Comparison of ENCODE assay signal across 9 cellular contexts in genomic region chr2:44479127-44479887, GRCh38.
DNase-seq lines count a peak whose midpoint lies in the region; ATAC-seq and TF ChIP-seq lines count a peak whose summit lies in the region.
"Had no signal": no experiment of that assay in that cellular context is flagged by ENCODE, and none has a peak within 500 bp of the region (broad histone marks: within the 10 kb centered on the region; RNA-seq: fewer than 3 reads in every experiment).

No MANE protein-coding gene starts in this region.

- WGBS in adrenal gland, 4 donors, result 20 to 23% (median 21%) methylated on average over 5 of the region's 5 CpGs

- H3K36me3 ChIP-seq in HEK293 (ENCODE audit: control insufficient read depth in 2 of 2, insufficient read depth in 1 of 2, low read length in 2 of 2), result no peaks in the 10 kb centered on the region
- no peaks in the 10 kb centered on the region for H3K36me3 ChIP-seq in Loucy (ENCODE audit: insufficient read depth, low read length)
- no peaks in the 10 kb centered on the region for H3K36me3 ChIP-seq in PC-9 (ENCODE audit: low read depth)
- no peaks in the 10 kb centered on the region for H3K36me3 ChIP-seq in adrenal gland (replicated peaks in 1 of 2)
- H3K36me3 ChIP-seq: BLaER1 treated with 17β-estradiol and CSF1 and Interleukin-3, amounts not matched to agents 10 nM and 100 nM had no signal

- POLR2A ChIA-PET in HEK293 (lab: Yijun Ruan, JAX) (no interaction called here), PC-9 (lab: Charles Lee; ENCODE audit: unreplicated experiment) (interaction anchor here (0.6 kb wide), 4 partner anchors 119 to 440 kb away, joined by 3 to 7 read pairs (median 4); no protein-coding TSS in a partner anchor)

- H3K9me2 ChIP-seq in Loucy (replicated peaks; ENCODE audit: low read depth, low read length) (no peaks in the 10 kb centered on the region), PC-9 (ENCODE audit: insufficient read depth) (no peaks in the 10 kb centered on the region)

- H3K27me3 ChIP-seq in Loucy (ENCODE audit: insufficient read depth, low read length, poor library complexity, severe bottlenecking) (no peaks in the 10 kb centered on the region), PC-9 (ENCODE audit: insufficient read depth, low read depth) (no peaks in the 10 kb centered on the region), adrenal gland (no peaks in the 10 kb centered on the region)
- H3K27me3 ChIP-seq: BLaER1 treated with 17β-estradiol and CSF1 and Interleukin-3, amounts not matched to agents 10 nM and 100 nM had no signal

- H3F3A ChIP-seq in Loucy (ENCODE audit: low read depth) (no peaks in the 10 kb centered on the region), PC-9 (ENCODE audit: insufficient read depth, low read depth) (no peaks in the 10 kb centered on the region)

- no peak overlapping the region for H3K4me2 ChIP-seq in Loucy (ENCODE audit: low read depth, low read length, poor library complexity, severe bottlenecking)
- no peak overlapping the region for H3K4me2 ChIP-seq in PC-9
- H3K4me2 ChIP-seq: BLaER1 treated with 17β-estradiol and CSF1 and Interleukin-3, amounts not matched to agents 10 nM and 100 nM had no signal

- intact Hi-C loops in PC-9 (cut with micrococcal nuclease; ENCODE audit: unreplicated experiment), result loop anchor here (1.0 to 5.0 kb wide), 6 partner anchors 87 to 602 kb away; no protein-coding TSS in a partner anchor
- intact Hi-C loops in adrenal gland (cut with DNase I), result loop anchor here in 1 of 2 donors (10.0 kb wide), 1 partner anchor 475 kb away; no protein-coding TSS in a partner anchor
- intact Hi-C loops in left cardiac atrium (cut with DNase I), result loop anchor here (2.0 to 10.0 kb wide), 3 partner anchors 235 to 478 kb away; no protein-coding TSS in a partner anchor

- no TSS peak for BruUV-seq in PC-9 (replicated peaks; lab: Mats Ljungman, UMichigan)

- no peaks in the 10 kb centered on the region for H4K20me1 ChIP-seq in Loucy (ENCODE audit: insufficient read depth, low read length, poor library complexity, severe bottlenecking)
- no peaks in the 10 kb centered on the region for H4K20me1 ChIP-seq in PC-9 (ENCODE audit: insufficient read depth)
- H4K20me1 ChIP-seq: BLaER1 treated with 17β-estradiol and CSF1 and Interleukin-3, amounts not matched to agents 10 nM and 100 nM had no signal

- TF ChIP-seq POLR2A in adrenal gland (IDR thresholded peaks at IDR 0.05), result no peak

- peak; percentile 97 for TF ChIP-seq CTCF in HEK293 (tag by site-specific recombination; IDR thresholded peaks at IDR 0.05)
- peak; percentile 100 for TF ChIP-seq CTCF in Loucy (conservative IDR thresholded peaks at IDR 0.05; ENCODE audit: low read length)
- TF ChIP-seq CTCF in PC-9 (conservative IDR thresholded peaks at IDR 0.05), result peak; percentile 100
- peak; percentile 97 to 100 (median 99) for TF ChIP-seq CTCF in adrenal gland (IDR thresholded peaks at IDR 0.05)

- H3K79me2 ChIP-seq in Loucy (ENCODE audit: insufficient read depth, low read length) (no peaks in the 10 kb centered on the region), PC-9 (ENCODE audit: low read depth) (no peaks in the 10 kb centered on the region)

- H2AFZ ChIP-seq in Loucy (ENCODE audit: low read length) (0 out of 2 replicates have a peak overlapping the region, but pooled peaks have one; percentile 4), PC-9 (no peak overlapping the region)

- no peak overlapping the region for H3K9ac ChIP-seq in Loucy (ENCODE audit: low read depth, low read length, poor library complexity, severe bottlenecking)
- H3K9ac ChIP-seq: BLaER1 treated with 17β-estradiol and CSF1 and Interleukin-3, amounts not matched to agents 10 nM and 100 nM had no signal

- H3K4me1 ChIP-seq in HEK293 (ENCODE audit: control insufficient read depth, insufficient read depth, low read length), result no peaks in the 10 kb centered on the region
- H3K4me1 ChIP-seq in Loucy (ENCODE audit: insufficient read depth, low read length, poor library complexity, severe bottlenecking), result no peaks in the 10 kb centered on the region
- H3K4me1 ChIP-seq in PC-9 (replicated peaks; ENCODE audit: insufficient read depth), result peaks cover 9% of the 10 kb centered on the region
- no peaks in the 10 kb centered on the region for H3K4me1 ChIP-seq in adrenal gland (replicated peaks in 1 of 2)
- H3K4me1 ChIP-seq: BLaER1 treated with 17β-estradiol and CSF1 and Interleukin-3, amounts not matched to agents 10 nM and 100 nM had no signal

- H3K9me3 ChIP-seq in HEK293 (ENCODE audit: control insufficient read depth, insufficient read depth, low read depth, low read length) (no peaks in the 10 kb centered on the region), Loucy (ENCODE audit: insufficient read depth, low read depth, low read length) (no peaks in the 10 kb centered on the region), PC-9 (ENCODE audit: insufficient read depth, low read depth) (no peaks in the 10 kb centered on the region), adrenal gland (replicated peaks in 1 of 3) (no peaks in the 10 kb centered on the region)

- CTCF ChIA-PET in HEK293 (lab: Yijun Ruan, JAX), result interaction anchor here (0.5 to 5.7 kb wide), 124 partner anchors 9 to 1118 kb away, joined by 3 to 113 read pairs (median 4); partner anchors contain the start of gene CAMKMT
- CTCF ChIA-PET in PC-9 (lab: Charles Lee), result interaction anchor here (0.6 to 1.6 kb wide), 32 partner anchors 11 to 494 kb away, joined by 3 to 28 read pairs (median 4); partner anchors contain the start of genes CAMKMT and PREPL

- peak; percentile 89 to 92 for ATAC-seq in left cardiac atrium

- H3K4me3 ChIP-seq in HEK293 (ENCODE audit: low read depth, low read length) (no peak overlapping the region), Loucy (ENCODE audit: low read length, poor library complexity, severe bottlenecking) (no peak overlapping the region), PC-9 (no peak overlapping the region), adrenal gland (no peak overlapping the region)
- H3K4me3 ChIP-seq: BLaER1 treated with 17β-estradiol and CSF1 and Interleukin-3, amounts not matched to agents 10 nM and 100 nM had no signal

- DNase-seq in activated CD8-positive, alpha-beta memory T cell treated with anti-CD3 and anti-CD28 coated beads for 1 hour (ENCODE audit: extremely low read depth in 1 of 2, low read depth in 1 of 2), result peak; percentile 1 to 5
- DNase-seq in activated CD8-positive, alpha-beta memory T cell treated with anti-CD3 and anti-CD28 coated beads, Interleukin-2, amount 50 U/mL, for 48 hours, result no peak
- DNase-seq in PC-9 (peak; percentile 51 to 83), adrenal gland (peak; percentile 16 to 67 (median 47)), left cardiac atrium (no peak), renal cortical epithelial cell (ENCODE audit: low read depth) (peak; percentile 85)

- H3K27ac ChIP-seq in HEK293 (ENCODE audit: extremely low read depth, low read depth, low read length) (no peak overlapping the region), PC-9 (no peak overlapping the region), adrenal gland (no peak overlapping the region)
- H3K27ac ChIP-seq: BLaER1 treated with 17β-estradiol and CSF1 and Interleukin-3, amounts not matched to agents 10 nM and 100 nM had no signal

TF ChIP-seq in HEK293, 187 proteins besides CTCF, POLR2A, EP300 and RAD21:
- TF ChIP-seq TCF7L2 (IDR thresholded peaks at IDR 0.05; ENCODE audit: borderline replicate concordance, low read depth, low read length) (0 out of 2 replicates have a peak, but pooled peaks have one; percentile 30), PRDM6 (tag by site-specific recombination; IDR thresholded peaks at IDR 0.05) (peak; percentile 84), ZNF335 (tag by site-specific recombination; conservative IDR thresholded peaks at IDR 0.05) (0 out of 2 replicates have a peak, but pooled peaks have one; percentile 14), ZNF660 (tag by site-specific recombination; IDR thresholded peaks at IDR 0.05) (peak; percentile 92; the same call in 1 of the 2 replicates), ZNF549 (tag by site-specific recombination; IDR thresholded peaks at IDR 0.05) (no peak), ZNF654 (tag by site-specific recombination; IDR thresholded peaks at IDR 0.05; ENCODE audit: low read depth) (peak; percentile 91), ZBTB7A (tag by site-specific recombination; IDR thresholded peaks at IDR 0.05; ENCODE audit: low read depth) (no peak), PRDM1 (tag by site-specific recombination; IDR thresholded peaks at IDR 0.05) (peak; percentile 58; the same call in 1 of the 2 replicates)

Comparison
In these comparisons a context has a peak if more than half of its experiments do, and no peak if none do; other contexts are left out.
1. DNase-seq: peak in activated CD8-positive, alpha-beta memory T cell treated with anti-CD3 and anti-CD28 coated beads for 1 hour (2 of 2), PC-9 (2 of 2), adrenal gland (7 of 7) and renal cortical epithelial cell (single experiment); none in activated CD8-positive, alpha-beta memory T cell treated with anti-CD3 and anti-CD28 coated beads, Interleukin-2, amount 50 U/mL, for 48 hours (single experiment) and left cardiac atrium (single experiment).
2. Peak in every context shown above with its lines, with median percentiles within 50 percentile points of each other: CTCF ChIP-seq.